Comparison of ENCODE assay signal across 31 cellular contexts in genomic region chr14:105072381-105072861, GRCh38. TPM values are rescaled to one million over a fixed set of nuclear protein-coding genes. Genes with fewer than 3 reads are reported as not detected.
DNase-seq lines count a peak whose midpoint lies in the region; ATAC-seq and TF ChIP-seq lines count a peak whose summit lies in the region.
"Had no signal": no experiment of that assay in that cellular context is flagged by ENCODE, and none has a peak within 500 bp of the region (broad histone marks: within the 10 kb centered on the region; RNA-seq: fewer than 3 reads in every experiment).

No MANE protein-coding gene starts in this region.

- peaks cover 7% of the 10 kb centered on the region for H3K27me3 Mint-ChIP-seq in activated CD4-positive, alpha-beta T cell treated with anti-CD3 and anti-CD28 coated beads, Interleukin-2, amount 10 ng/mL, durations not matched to agents 7 days and 5 days
- no peaks in the 10 kb centered on the region for H3K27me3 Mint-ChIP-seq in CD4-positive, alpha-beta T cell
- H3K27me3 Mint-ChIP-seq in activated CD4-positive, alpha-beta memory T cell treated with anti-CD3 and anti-CD28 coated beads, Interleukin-2, amount 10 ng/mL, durations not matched to agents 7 days and 5 days: peaks cover 3% of the 10 kb centered on the region
- no peaks in the 10 kb centered on the region for H3K27me3 Mint-ChIP-seq in naive thymus-derived CD8-positive, alpha-beta T cell

- H3K27me3 ChIP-seq in CD4-positive, alpha-beta T cell (ENCODE audit: control insufficient read depth, insufficient read depth, low read length): no peaks in the 10 kb centered on the region
- H3K27me3 ChIP-seq: brain microvascular endothelial cell, MG63, neutrophil, SJCRH30 had no signal

- H3K4me3 Mint-ChIP-seq in activated CD4-positive, alpha-beta T cell treated with anti-CD3 and anti-CD28 coated beads, Interleukin-2, amount 10 ng/mL, durations not matched to agents 7 days and 5 days: no peak overlapping the region
- no peak overlapping the region for H3K4me3 Mint-ChIP-seq in CD4-positive, alpha-beta T cell
- no peak overlapping the region for H3K4me3 Mint-ChIP-seq in activated CD4-positive, alpha-beta memory T cell treated with anti-CD3 and anti-CD28 coated beads, Interleukin-2, amount 10 ng/mL, durations not matched to agents 7 days and 5 days
- peak overlapping the region in 1 of 10 donors; percentile 45 for H3K4me3 Mint-ChIP-seq in naive thymus-derived CD8-positive, alpha-beta T cell
- H3K4me3 Mint-ChIP-seq: stimulated activated naive CD8-positive, alpha-beta T cell treated with anti-CD3 and anti-CD28 coated beads, Interleukin-15, amount 100 ng/mL, for 72 hours had no signal

- CTCF ChIA-PET in activated CD4-positive, alpha-beta T cell treated with anti-CD3 and anti-CD28 coated beads, Interleukin-2, amount 10 ng/mL, durations not matched to agents 7 days and 5 days (lab: Charles Lee): interaction anchor here (0.8 to 7.6 kb wide), 7 partner anchors 10 to 31 kb away, joined by 3 to 50 read pairs (median 4); no protein-coding TSS in a partner anchor
- CTCF ChIA-PET in CD4-positive, alpha-beta T cell (lab: Charles Lee): interaction anchor here (1.0 to 3.2 kb wide), 2 partner anchors 14 to 18 kb away, joined by 3 to 11 read pairs; no protein-coding TSS in a partner anchor
- CTCF ChIA-PET in activated CD4-positive, alpha-beta memory T cell treated with anti-CD3 and anti-CD28 coated beads, Interleukin-2, amount 10 ng/mL, durations not matched to agents 7 days and 5 days (lab: Charles Lee): interaction anchor here (0.6 to 3.2 kb wide), 3 partner anchors 9 to 27 kb away, joined by 3 to 16 read pairs (median 3); no protein-coding TSS in a partner anchor

- ATAC-seq in CD4-positive, alpha-beta T cell (ENCODE audit: poor library complexity): no peak
- no peak for ATAC-seq in naive thymus-derived CD8-positive, alpha-beta T cell
- ATAC-seq: HCT116; left cardiac atrium; stimulated activated naive CD8-positive, alpha-beta T cell treated with anti-CD3 and anti-CD28 coated beads, Interleukin-15, amount 100 ng/mL, for 72 hours had no signal

- TF ChIP-seq CTCF in CD4-positive, alpha-beta T cell (IDR thresholded peaks at IDR 0.05): no peak

- H3K27ac Mint-ChIP-seq in activated CD4-positive, alpha-beta T cell treated with anti-CD3 and anti-CD28 coated beads, Interleukin-2, amount 10 ng/mL, durations not matched to agents 7 days and 5 days: peak overlapping the region; percentile 54
- peak overlapping the region; percentile 62 for H3K27ac Mint-ChIP-seq in CD4-positive, alpha-beta T cell
- peak overlapping the region; percentile 1 for H3K27ac Mint-ChIP-seq in activated CD4-positive, alpha-beta memory T cell treated with anti-CD3 and anti-CD28 coated beads, Interleukin-2, amount 10 ng/mL, durations not matched to agents 7 days and 5 days
- peak overlapping the region; percentile 63 to 94 (median 84) for H3K27ac Mint-ChIP-seq in naive thymus-derived CD8-positive, alpha-beta T cell

- intact Hi-C loops in CD4-positive, alpha-beta T cell (cut with DNase I, micrococcal nuclease): no loop called here

- H3K4me1 Mint-ChIP-seq in activated CD4-positive, alpha-beta T cell treated with anti-CD3 and anti-CD28 coated beads, Interleukin-2, amount 10 ng/mL, durations not matched to agents 7 days and 5 days: peaks cover 49% of the 10 kb centered on the region
- peaks cover 48% of the 10 kb centered on the region for H3K4me1 Mint-ChIP-seq in CD4-positive, alpha-beta T cell (ENCODE audit: low read depth)
- H3K4me1 Mint-ChIP-seq in activated CD4-positive, alpha-beta memory T cell treated with anti-CD3 and anti-CD28 coated beads, Interleukin-2, amount 10 ng/mL, durations not matched to agents 7 days and 5 days: peaks cover 51% of the 10 kb centered on the region
- peaks cover 25 to 79% (median 73%) of the 10 kb centered on the region in 4 donors for H3K4me1 Mint-ChIP-seq in naive thymus-derived CD8-positive, alpha-beta T cell

- H3K9me3 ChIP-seq in CD4-positive, alpha-beta T cell (ENCODE audit: control insufficient read depth, low read length): no peaks in the 10 kb centered on the region
- H3K9me3 ChIP-seq: Caco-2, MG63, neutrophil, prostate gland, SJCRH30, tibial artery had no signal

- H3K36me3 Mint-ChIP-seq in activated CD4-positive, alpha-beta T cell treated with anti-CD3 and anti-CD28 coated beads, Interleukin-2, amount 10 ng/mL, durations not matched to agents 7 days and 5 days (ENCODE audit: low read depth): no peaks in the 10 kb centered on the region
- H3K36me3 Mint-ChIP-seq in CD4-positive, alpha-beta T cell (ENCODE audit: low read depth): no peaks in the 10 kb centered on the region
- H3K36me3 Mint-ChIP-seq in activated CD4-positive, alpha-beta memory T cell treated with anti-CD3 and anti-CD28 coated beads, Interleukin-2, amount 10 ng/mL, durations not matched to agents 7 days and 5 days (ENCODE audit: low read depth): no peaks in the 10 kb centered on the region
- H3K36me3 Mint-ChIP-seq in naive thymus-derived CD8-positive, alpha-beta T cell: no peaks in the 10 kb centered on the region

- H3K27ac ChIP-seq in CD4-positive, alpha-beta T cell (ENCODE audit: low read depth, low read length): no peak overlapping the region
- H3K27ac ChIP-seq: brain microvascular endothelial cell, neutrophil, prostate gland, SJCRH30, tibial artery had no signal

- no peaks in the 10 kb centered on the region for H3K9me3 Mint-ChIP-seq in activated CD4-positive, alpha-beta T cell treated with anti-CD3 and anti-CD28 coated beads, Interleukin-2, amount 10 ng/mL, durations not matched to agents 7 days and 5 days
- no peaks in the 10 kb centered on the region for H3K9me3 Mint-ChIP-seq in CD4-positive, alpha-beta T cell
- H3K9me3 Mint-ChIP-seq in activated CD4-positive, alpha-beta memory T cell treated with anti-CD3 and anti-CD28 coated beads, Interleukin-2, amount 10 ng/mL, durations not matched to agents 7 days and 5 days: no peaks in the 10 kb centered on the region
- H3K9me3 Mint-ChIP-seq in naive thymus-derived CD8-positive, alpha-beta T cell: no peaks in the 10 kb centered on the region
- H3K9me3 Mint-ChIP-seq: stimulated activated naive CD8-positive, alpha-beta T cell treated with anti-CD3 and anti-CD28 coated beads, Interleukin-15, amount 100 ng/mL, for 72 hours had no signal

- POLR2A ChIA-PET in activated CD4-positive, alpha-beta T cell treated with anti-CD3 and anti-CD28 coated beads, Interleukin-2, amount 10 ng/mL, durations not matched to agents 7 days and 5 days (lab: Charles Lee): interaction anchor here (0.6 kb wide), 1 partner anchor 249 kb away, joined by 3 read pairs; no protein-coding TSS in a partner anchor
- POLR2A ChIA-PET in CD4-positive, alpha-beta T cell (lab: Charles Lee): interaction anchor here (5.7 to 6.2 kb wide), 2 partner anchors 9 to 14 kb away, joined by 29 to 62 read pairs; partner anchors contain the start of gene GPR132
- POLR2A ChIA-PET in activated CD4-positive, alpha-beta memory T cell treated with anti-CD3 and anti-CD28 coated beads, Interleukin-2, amount 10 ng/mL, durations not matched to agents 7 days and 5 days (lab: Charles Lee): interaction anchor here (0.5 to 6.2 kb wide), 4 partner anchors 9 to 59 kb away, joined by 3 to 71 read pairs (median 8); partner anchors contain the start of gene GPR132
- POLR2A ChIA-PET in naive thymus-derived CD8-positive, alpha-beta T cell (lab: Charles Lee): interaction anchor here (0.6 to 9.1 kb wide), 6 partner anchors 9 to 87 kb away, joined by 3 to 254 read pairs (median 4); partner anchors contain the start of genes CLBA1 and GPR132

- no peak for DNase-seq in activated CD4-positive, alpha-beta T cell treated with anti-CD3 and anti-CD28 coated beads, Interleukin-2, amount 10 ng/mL, durations not matched to agents 7 days and 5 days
- no peak for DNase-seq in activated CD4-positive, alpha-beta T cell treated with anti-CD3 and anti-CD28 coated beads, Interleukin-2, amount 50 U/mL, for 48 hours
- DNase-seq in CD4-positive, alpha-beta T cell: no peak
- no peak for DNase-seq in activated CD4-positive, alpha-beta memory T cell treated with anti-CD3 and anti-CD28 coated beads, Interleukin-2, amount 10 ng/mL, durations not matched to agents 7 days and 5 days
- no peak for DNase-seq in naive thymus-derived CD8-positive, alpha-beta T cell
- DNase-seq in HUDEP-2 (lab: John Stamatoyannopoulos, UW; ENCODE audit: unreplicated experiment in 76 of 76) (no peak), iPS-NIHi11 (ENCODE audit: low spot score) (no peak)
- DNase-seq in activated CD4-positive, CD25-positive, alpha-beta regulatory T cell treated with anti-CD3 and anti-CD28 coated beads, Interleukin-2, amount 50 U/mL, for 72 hours: no peak
- DNase-seq: 8988T; activated CD4-positive, alpha-beta T cell treated with anti-CD3 and anti-CD28 coated beads, Interleukin-2, amount 50 U/mL, for 4 hours; activated gamma-delta T cell treated with Interleukin-2 at 50 U/mL for 16 hours; amniotic stem cell; brain microvascular endothelial cell; Caco-2; effector CD4-positive, alpha-beta T cell; KBM-7; left cardiac atrium; mammary epithelial cell; MG63; NCI-H1105 treated with DMSO at 0.1 percent for 48 hours; NCI-H2029 treated with DMSO at 0.1 percent for 48 hours; NCI-H2227 treated with DMSO at 0.1 percent for 48 hours; SJCRH30; stimulated activated CD4-positive, alpha-beta T cell treated with anti-CD3 and anti-CD28 coated beads, Interleukin-15, amount 100 ng/mL, for 24 hours; stimulated activated naive CD8-positive, alpha-beta T cell treated with anti-CD3 and anti-CD28 coated beads, Interleukin-15, amount 100 ng/mL, for 72 hours had no signal

RNA-seq across cellular contexts. Expression of gene GPR132, which starts 7.2 kb away (rescaled TPM):
- total RNA-seq in activated CD4-positive, alpha-beta T cell treated with anti-CD3 and anti-CD28 coated beads, Interleukin-2, amount 10 ng/mL, durations not matched to agents 7 days and 5 days: 10 to 100 TPM; 44.2 to 46.6 TPM
- 10 to 100 TPM; 64.4 to 66.7 TPM for total RNA-seq in CD4-positive, alpha-beta T cell
- 10 to 100 TPM; 51.2 to 51.4 TPM for total RNA-seq in activated CD4-positive, alpha-beta memory T cell treated with anti-CD3 and anti-CD28 coated beads, Interleukin-2, amount 10 ng/mL, durations not matched to agents 7 days and 5 days
- 10 to 100 TPM; 36.3 to 41.4 TPM for total RNA-seq in naive thymus-derived CD8-positive, alpha-beta T cell
- 10 to 100 TPM in 1 of 3 donors, 1 to 10 TPM in 2; 9.4 to 37.2 (median 9.7) TPM for polyA plus RNA-seq in naive thymus-derived CD8-positive, alpha-beta T cell
- total RNA-seq: Caco-2, fibroblast of villous mesenchyme, HT-29 had no signal
- polyA plus RNA-seq: mammary epithelial cell had no signal

RNA-seq across cellular contexts. Expression of gene CDCA4, which starts 51.5 kb away (rescaled TPM):
- total RNA-seq in activated CD4-positive, alpha-beta T cell treated with anti-CD3 and anti-CD28 coated beads, Interleukin-2, amount 10 ng/mL, durations not matched to agents 7 days and 5 days: 10 to 100 TPM; 53.0 to 56.6 TPM
- total RNA-seq in CD4-positive, alpha-beta T cell: 10 to 100 TPM; 17.7 to 18.8 TPM
- total RNA-seq in activated CD4-positive, alpha-beta memory T cell treated with anti-CD3 and anti-CD28 coated beads, Interleukin-2, amount 10 ng/mL, durations not matched to agents 7 days and 5 days: 10 to 100 TPM; 57.1 to 57.5 TPM
- 10 to 100 TPM; 11.0 to 12.4 TPM for total RNA-seq in naive thymus-derived CD8-positive, alpha-beta T cell
- polyA plus RNA-seq in naive thymus-derived CD8-positive, alpha-beta T cell: 10 to 100 TPM in 2 of 3 donors, 1 to 10 TPM in 1; 8.2 to 12.0 (median 11.3) TPM

Comparison
In these comparisons a context has a peak if more than half of its experiments do, and no peak if none do; other contexts are left out.
1. H3K27ac Mint-ChIP-seq: peak in every context shown above with its lines; median percentile 84 in naive thymus-derived CD8-positive, alpha-beta T cell; 62 in CD4-positive, alpha-beta T cell; 54 in activated CD4-positive, alpha-beta T cell treated with anti-CD3 and anti-CD28 coated beads, Interleukin-2, amount 10 ng/mL, durations not matched to agents 7 days and 5 days; 1 in activated CD4-positive, alpha-beta memory T cell treated with anti-CD3 and anti-CD28 coated beads, Interleukin-2, amount 10 ng/mL, durations not matched to agents 7 days and 5 days.